29 cellular contexts compared by ENCODE assay signal in the genomic region with DNA sequence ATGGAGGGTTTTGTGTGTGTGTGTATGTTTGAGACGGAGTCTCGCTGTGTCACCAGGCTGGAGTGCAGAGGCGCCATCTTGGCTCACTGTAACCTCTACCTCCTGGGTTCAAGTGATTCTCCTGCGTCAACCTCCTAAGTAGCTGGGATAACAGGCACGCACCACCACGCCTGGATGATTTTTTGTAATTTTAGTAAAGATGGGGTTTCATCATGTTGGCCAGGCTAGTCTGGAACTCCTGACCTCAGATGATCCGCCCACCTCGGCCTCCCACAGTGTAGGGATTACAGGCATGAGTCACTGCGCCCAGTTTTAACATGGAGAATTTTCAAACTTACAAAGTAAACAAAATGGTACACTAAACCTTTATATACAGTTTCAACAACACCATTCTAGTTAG. TPM values are rescaled to one million over a fixed set of nuclear protein-coding genes. Genes with fewer than 3 reads are reported as not detected.
DNase-seq lines count a peak whose midpoint lies in the region; ATAC-seq and TF ChIP-seq lines count a peak whose summit lies in the region.
"Had no signal": no experiment of that assay in that cellular context is flagged by ENCODE, and none has a peak within 500 bp of the region (broad histone marks: within the 10 kb centered on the region; RNA-seq: fewer than 3 reads in every experiment).

No MANE protein-coding gene starts in this region.

- H3K27me3 ChIP-seq in GM23338 (ENCODE audit: insufficient read depth) = no peaks in the 10 kb centered on the region
- H3K27me3 ChIP-seq in stomach = no peaks in the 10 kb centered on the region
- H3K27me3 ChIP-seq: esophagus squamous epithelium, Peyer's patch, SJCRH30, tibial nerve had no signal

- no peak for DNase-seq in activated T-cell treated with anti-CD3 and anti-CD28 coated beads, Interleukin-2, amount 50 U/mL, for 72 hours
- DNase-seq in activated T-cell treated with anti-CD3 and anti-CD28 coated beads, Interleukin-2, amount 50 U/mL, for 1 hour = no peak
- no peak for DNase-seq in GM23338 (ENCODE audit: low spot score)
- peak; percentile 37 for DNase-seq in NB4 (ENCODE audit: low read depth)
- peak; percentile 84 for DNase-seq in iris pigment epithelial cell (ENCODE audit: low read depth)
- DNase-seq in stomach = no peak
- DNase-seq in Right ventricle myocardium superior = no peak
- DNase-seq: activated CD4-positive, alpha-beta memory T cell treated with anti-CD3 and anti-CD28 coated beads, Interleukin-2, amount 10 ng/mL, durations not matched to agents 7 days and 5 days; activated effector memory CD4-positive, alpha-beta T cell treated with Interleukin-2 at 50 U/mL for 16 hours; central memory CD4-positive, alpha-beta T cell; dermis blood vessel endothelial cell; esophagus squamous epithelium; GDM1; HFFc6; Kasumi-1; naive B cell; NCI-H1105 treated with DMSO at 0.1 percent for 48 hours; NCI-H1930; NCI-H69; nucleus accumbens; Peyer's patch; SJCRH30 had no signal

- TF ChIP-seq EP300 in stomach (IDR thresholded peaks at IDR 0.05) = no peak

- H3F3A ChIP-seq in GM23338 (replicated peaks; ENCODE audit: low read depth) = peaks cover 22% of the 10 kb centered on the region

- H3K27ac Mint-ChIP-seq in activated T-cell treated with anti-CD3 and anti-CD28 coated beads, Interleukin-2, amount 50 U/mL, for 72 hours = peak overlapping the region; percentile 54
- H3K27ac Mint-ChIP-seq in GM23338 = no peak overlapping the region
- H3K27ac Mint-ChIP-seq: activated CD4-positive, alpha-beta memory T cell treated with anti-CD3 and anti-CD28 coated beads, Interleukin-2, amount 10 ng/mL, durations not matched to agents 7 days and 5 days; activated naive CD8-positive, alpha-beta T cell; B cell; HFFc6; mesothelial cell of epicardium had no signal

- H3K4me3 ChIP-seq in GM23338 (no peak overlapping the region), NB4 (ENCODE audit: low read depth, low read length) (no peak overlapping the region), stomach (no peak overlapping the region)
- H3K4me3 ChIP-seq: esophagus squamous epithelium, Peyer's patch, prostate gland, SJCRH30, tibial nerve had no signal

- H3K4me1 Mint-ChIP-seq in activated T-cell treated with anti-CD3 and anti-CD28 coated beads, Interleukin-2, amount 50 U/mL, for 72 hours (ENCODE audit: low read depth) = peaks cover 5% of the 10 kb centered on the region
- no peaks in the 10 kb centered on the region for H3K4me1 Mint-ChIP-seq in GM23338
- H3K4me1 Mint-ChIP-seq: activated CD4-positive, alpha-beta memory T cell treated with anti-CD3 and anti-CD28 coated beads, Interleukin-2, amount 10 ng/mL, durations not matched to agents 7 days and 5 days; B cell; mesothelial cell of epicardium had no signal

- peak overlapping the region; percentile 21 for H3K27ac ChIP-seq in GM23338 (ENCODE audit: low read depth)
- H3K27ac ChIP-seq in stomach = no peak overlapping the region
- H3K27ac ChIP-seq: esophagus squamous epithelium, Peyer's patch, SJCRH30, tibial nerve had no signal

- H3K27me3 Mint-ChIP-seq in activated T-cell treated with anti-CD3 and anti-CD28 coated beads, Interleukin-2, amount 50 U/mL, for 72 hours (ENCODE audit: low read depth) = no peaks in the 10 kb centered on the region
- H3K27me3 Mint-ChIP-seq in GM23338 (ENCODE audit: insufficient read depth, low read depth, poor library complexity) = peaks cover 4% of the 10 kb centered on the region
- H3K27me3 Mint-ChIP-seq: activated CD4-positive, alpha-beta memory T cell treated with anti-CD3 and anti-CD28 coated beads, Interleukin-2, amount 10 ng/mL, durations not matched to agents 7 days and 5 days; activated naive CD8-positive, alpha-beta T cell; B cell; naive B cell had no signal

- no peak for ATAC-seq in activated T-cell treated with anti-CD3 and anti-CD28 coated beads, Interleukin-2, amount 50 U/mL, for 72 hours (replicated peaks in 1 of 2)
- ATAC-seq in GM23338 = no peak
- ATAC-seq in GM18505 (IDR thresholded peaks at IDR 0.05; ENCODE audit: unreplicated experiment) = no peak
- no peak for ATAC-seq in Right ventricle myocardium superior (ENCODE audit: poor library complexity)
- ATAC-seq: activated CD4-positive, CD25-positive, alpha-beta regulatory T cell treated with anti-CD3 and anti-CD28 coated beads, Interleukin-2, amount 50 U/mL, for 24 hours had no signal

- no peaks in the 10 kb centered on the region for H3K9me3 ChIP-seq in stomach
- H3K9me3 ChIP-seq: esophagus squamous epithelium, Peyer's patch, prostate gland, SJCRH30, tibial nerve had no signal

- intact Hi-C loops in stomach (cut with DNase I; ENCODE audit: low total_unique reads) = no loop called here
- intact Hi-C loops in Right ventricle myocardium superior (cut with DNase I) = no loop called here

- no peaks in the 10 kb centered on the region for H3K9me3 Mint-ChIP-seq in activated T-cell treated with anti-CD3 and anti-CD28 coated beads, Interleukin-2, amount 50 U/mL, for 72 hours
- no peaks in the 10 kb centered on the region for H3K9me3 Mint-ChIP-seq in GM23338
- H3K9me3 Mint-ChIP-seq: mesothelial cell of epicardium, naive B cell had no signal

- TF ChIP-seq CTCF in GM23338 (conservative IDR thresholded peaks at IDR 0.05; ENCODE audit: low read depth in 2 of 2) (no peak), NB4 (IDR thresholded peaks at IDR 0.05; ENCODE audit: low read depth, low read length) (no peak), stomach (IDR thresholded peaks at IDR 0.05) (no peak)

- H3K4me1 ChIP-seq in GM23338 (ENCODE audit: insufficient read depth) (no peaks in the 10 kb centered on the region; the same call in 1 of the 2 replicates), stomach (no peaks in the 10 kb centered on the region)
- H3K4me1 ChIP-seq: esophagus squamous epithelium, Peyer's patch, prostate gland, SJCRH30, tibial nerve had no signal

- WGBS in stomach, 5 donors = 95 to 98% (median 96%) methylated on average over 9 of the region's 9 CpGs

- no peak overlapping the region for H2AFZ ChIP-seq in GM23338

- H3K4me2 ChIP-seq in GM23338 = no peak overlapping the region

- no peak for TF ChIP-seq POLR2A in NB4 (IDR thresholded peaks at IDR 0.05; ENCODE audit: extremely low read depth, insufficient read length)
- no peak for TF ChIP-seq POLR2A in GM18505 (IDR thresholded peaks at IDR 0.05; ENCODE audit: borderline replicate concordance, extremely low read depth, insufficient read depth, insufficient read length)
- TF ChIP-seq POLR2A in stomach (IDR thresholded peaks at IDR 0.05) = no peak

- H3K36me3 ChIP-seq in GM23338 (ENCODE audit: insufficient read depth) (peaks cover 46% of the 10 kb centered on the region), stomach (peaks cover 29 to 73% (median 69%) of the 10 kb centered on the region in 4 donors)

- H3K9me2 ChIP-seq in GM23338 (ENCODE audit: insufficient read depth) = no peaks in the 10 kb centered on the region

- peaks cover 10 to 32% of the 10 kb centered on the region in 2 donors for H3K36me3 Mint-ChIP-seq in activated T-cell treated with anti-CD3 and anti-CD28 coated beads, Interleukin-2, amount 50 U/mL, for 72 hours (ENCODE audit: insufficient read depth in 2 of 2)
- peaks cover 59% of the 10 kb centered on the region for H3K36me3 Mint-ChIP-seq in GM23338 (ENCODE audit: low read depth)

- H3K79me2 ChIP-seq in GM23338 (replicated peaks; ENCODE audit: insufficient read depth) = peaks cover 20% of the 10 kb centered on the region

- no peak overlapping the region for H3K4me3 Mint-ChIP-seq in activated T-cell treated with anti-CD3 and anti-CD28 coated beads, Interleukin-2, amount 50 U/mL, for 72 hours
- H3K4me3 Mint-ChIP-seq in GM23338 = no peak overlapping the region
- H3K4me3 Mint-ChIP-seq: activated CD4-positive, alpha-beta memory T cell treated with anti-CD3 and anti-CD28 coated beads, Interleukin-2, amount 10 ng/mL, durations not matched to agents 7 days and 5 days; activated naive CD8-positive, alpha-beta T cell; B cell; HFFc6; mesothelial cell of epicardium; naive B cell had no signal

- peaks cover 15% of the 10 kb centered on the region for H4K20me1 ChIP-seq in GM23338 (replicated peaks; ENCODE audit: insufficient read depth)

TF ChIP-seq in GM23338, 12 proteins besides CTCF, POLR2A, EP300 and RAD21 (continues in another document):
- TF ChIP-seq CREB1 (CRISPR knock-in tag; IDR thresholded peaks at IDR 0.05; ENCODE audit: low read depth) = no peak
- TF ChIP-seq, protein P1, sequence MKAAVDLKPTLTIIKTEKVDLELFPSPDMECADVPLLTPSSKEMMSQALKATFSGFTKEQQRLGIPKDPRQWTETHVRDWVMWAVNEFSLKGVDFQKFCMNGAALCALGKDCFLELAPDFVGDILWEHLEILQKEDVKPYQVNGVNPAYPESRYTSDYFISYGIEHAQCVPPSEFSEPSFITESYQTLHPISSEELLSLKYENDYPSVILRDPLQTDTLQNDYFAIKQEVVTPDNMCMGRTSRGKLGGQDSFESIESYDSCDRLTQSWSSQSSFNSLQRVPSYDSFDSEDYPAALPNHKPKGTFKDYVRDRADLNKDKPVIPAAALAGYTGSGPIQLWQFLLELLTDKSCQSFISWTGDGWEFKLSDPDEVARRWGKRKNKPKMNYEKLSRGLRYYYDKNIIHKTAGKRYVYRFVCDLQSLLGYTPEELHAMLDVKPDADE (IDR thresholded peaks at IDR 0.05) = no peak
- TF ChIP-seq NANOG (IDR thresholded peaks at IDR 0.05; ENCODE audit: borderline replicate concordance) = no peak
- TF ChIP-seq ZNF331 (CRISPR knock-in tag; IDR thresholded peaks at IDR 0.05; ENCODE audit: low read depth) = no peak
- no peak; the same call in 1 of the 2 replicates for TF ChIP-seq POLR2AphosphoS5 (IDR thresholded peaks at IDR 0.05; ENCODE audit: low read depth)

RNA-seq across cellular contexts. Expression of a gene that starts 22.8 kb away (rescaled TPM):
- total RNA-seq in activated T-cell treated with anti-CD3 and anti-CD28 coated beads, Interleukin-2, amount 50 U/mL, for 72 hours = 10 to 100 TPM; 55.5 to 61.4 TPM
- total RNA-seq in GM23338 (2014; rRNA removed; shearing (Covaris generic)) = 243 and 296 TPM in 2 replicates
- polyA plus RNA-seq in GM23338 (2016; fragmentation: Nextera tagmentation; extraction: Ambion mirVana) (127 and 136 TPM in 2 replicates), stomach (10 to 100 TPM; 21.7 to 53.3 (median 47.5) TPM)
- total RNA-seq in stomach (100 to 1,000 TPM in 2 of 5 donors, 10 to 100 TPM in 2, 1 to 10 TPM in 1; 8.4 to 179 (median 57.6) TPM), Right ventricle myocardium superior (67.0 TPM)

Comparison
In these comparisons a context has a peak if more than half of its experiments do, and no peak if none do; other contexts are left out.
1. DNase-seq: peak in NB4 (single experiment) and iris pigment epithelial cell (single experiment); none in activated T-cell treated with anti-CD3 and anti-CD28 coated beads, Interleukin-2, amount 50 U/mL, for 72 hours (0 of 2), activated T-cell treated with anti-CD3 and anti-CD28 coated beads, Interleukin-2, amount 50 U/mL, for 1 hour (single experiment), GM23338 (single experiment), stomach (single experiment) and Right ventricle myocardium superior (single experiment).